In the genomic region with DNA sequence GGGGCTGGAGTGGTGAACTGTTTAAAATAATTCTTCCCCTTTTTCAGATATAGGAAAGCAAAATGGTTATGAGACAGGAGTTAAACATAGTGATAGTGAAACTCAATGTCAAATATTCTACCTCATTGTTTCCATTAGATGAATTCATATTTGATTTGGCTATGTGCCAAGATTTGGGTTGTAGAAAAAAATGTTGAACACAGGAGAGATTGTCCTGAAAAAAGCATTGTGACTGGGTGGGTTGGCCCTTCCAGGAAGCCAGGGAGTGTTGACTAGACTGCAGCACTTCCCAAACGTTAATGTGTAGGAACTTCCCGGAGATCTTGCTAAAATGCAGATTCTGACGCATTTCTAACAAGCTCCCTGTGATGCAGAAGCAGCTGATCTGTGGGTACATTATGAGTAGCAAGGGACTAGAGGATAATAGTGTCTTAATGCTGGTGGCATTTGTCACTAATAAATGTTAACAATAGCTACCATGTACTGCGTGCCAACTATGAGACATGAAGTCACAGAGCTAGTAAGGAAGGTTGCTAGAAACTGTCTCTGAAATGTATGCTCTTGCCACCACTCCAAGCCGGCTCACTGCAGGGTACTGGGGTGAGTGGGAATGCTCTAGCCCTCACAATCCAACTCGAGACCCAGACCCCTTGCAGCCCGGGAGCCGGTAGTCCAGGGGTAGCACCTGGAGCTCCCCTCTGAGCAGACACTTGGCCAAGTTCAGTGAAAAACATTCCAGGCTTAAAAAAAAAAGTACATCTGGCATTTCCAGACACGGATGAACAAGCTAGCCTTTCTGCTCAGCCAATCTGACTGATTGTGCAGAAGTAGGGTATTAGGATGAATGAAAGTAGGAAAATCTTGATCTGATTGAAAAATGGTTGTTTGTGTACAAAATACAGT, we compare ENCODE assay signal across 8 cellular contexts.
A peak's percentile ranks its signal among the peaks of the same experiment; 100 is the strongest.
DNase-seq lines count a peak whose midpoint lies in the region; TF ChIP-seq lines count a peak whose summit lies in the region.

No MANE protein-coding gene starts in this region.

- H3K9me3 Mint-ChIP-seq in chondrocyte (ENCODE audit: low read depth) (no peaks in the 10 kb centered on the region), endothelial cell (ENCODE audit: unreplicated experiment) (no peaks in the 10 kb centered on the region)

- TF ChIP-seq CTCF in chondrocyte (IDR thresholded peaks at IDR 0.05) (no peak), sigmoid colon (IDR thresholded peaks at IDR 0.05) (no peak), vagina (IDR thresholded peaks at IDR 0.05) (no peak), endothelial cell (IDR thresholded peaks at IDR 0.05; ENCODE audit: unreplicated experiment) (no peak)

- WGBS in sigmoid colon, 2 donors = 30 to 64% methylated on average over 9 of the region's 9 CpGs

- no peak overlapping the region for H3K4me3 Mint-ChIP-seq in chondrocyte (ENCODE audit: unreplicated experiment)
- no peak overlapping the region for H3K4me3 Mint-ChIP-seq in endothelial cell (ENCODE audit: unreplicated experiment)

- peaks cover 26% of the 10 kb centered on the region for H3K4me1 Mint-ChIP-seq in chondrocyte (ENCODE audit: low read depth)
- peaks cover 5% of the 10 kb centered on the region for H3K4me1 Mint-ChIP-seq in endothelial cell (ENCODE audit: unreplicated experiment)

- peak overlapping the region; percentile 76 for H3K27ac Mint-ChIP-seq in chondrocyte (ENCODE audit: unreplicated experiment)
- no peak overlapping the region for H3K27ac Mint-ChIP-seq in endothelial cell (ENCODE audit: unreplicated experiment)

- no peaks in the 10 kb centered on the region for H3K27me3 ChIP-seq in sigmoid colon
- H3K27me3 ChIP-seq in vagina = no peaks in the 10 kb centered on the region

- no peaks in the 10 kb centered on the region for H3K9me3 ChIP-seq in sigmoid colon
- no peaks in the 10 kb centered on the region for H3K9me3 ChIP-seq in vagina

- no peak overlapping the region for H3K27ac ChIP-seq in sigmoid colon
- H3K27ac ChIP-seq in vagina = no peak overlapping the region

- H3K36me3 ChIP-seq in sigmoid colon = no peaks in the 10 kb centered on the region
- no peaks in the 10 kb centered on the region for H3K36me3 ChIP-seq in vagina

- H3K4me1 ChIP-seq in sigmoid colon = peaks cover 0 to 15% (median 10%) of the 10 kb centered on the region in 4 donors
- H3K4me1 ChIP-seq in vagina = peaks cover 4% of the 10 kb centered on the region

- TF ChIP-seq POLR2A in sigmoid colon (IDR thresholded peaks at IDR 0.05) (no peak), vagina (IDR thresholded peaks at IDR 0.05) (no peak)

- H3K27me3 Mint-ChIP-seq in chondrocyte (ENCODE audit: low read depth) (no peaks in the 10 kb centered on the region), endothelial cell (ENCODE audit: unreplicated experiment) (no peaks in the 10 kb centered on the region)

- intact Hi-C loops in sigmoid colon (cut with DNase I) = no loop called here
- intact Hi-C loops in vagina (cut with DNase I) = no loop called here

- H3K4me3 ChIP-seq in sigmoid colon = no peak overlapping the region
- no peak overlapping the region for H3K4me3 ChIP-seq in vagina

- DNase-seq in DMS153 (lab: John Stamatoyannopoulos, UW) (peak; percentile 41), NCI-H2029 treated with DMSO at 0.1 percent for 48 hours (lab: John Stamatoyannopoulos, UW) (peak; percentile 32), chondrocyte (ENCODE audit: low spot score) (no peak), midbrain (lab: John Stamatoyannopoulos, UW) (peak; percentile 15), sigmoid colon (no peak), NK-92 (lab: John Stamatoyannopoulos, UW; ENCODE audit: unreplicated experiment) (no peak), vagina (ENCODE audit: extremely low spot score in 2 of 2) (no peak), endothelial cell (ENCODE audit: low spot score) (no peak)

- H3K36me3 Mint-ChIP-seq in chondrocyte (ENCODE audit: low read depth) = no peaks in the 10 kb centered on the region
- no peaks in the 10 kb centered on the region for H3K36me3 Mint-ChIP-seq in endothelial cell (ENCODE audit: low read depth, unreplicated experiment)

- TF ChIP-seq EP300 in sigmoid colon (IDR thresholded peaks at IDR 0.05) = peak in 1 of 4 donors; percentile 38

Comparison
In these comparisons a context has a peak if more than half of its experiments do, and no peak if none do; other contexts are left out.
1. DNase-seq: peak in DMS153 (single experiment), NCI-H2029 treated with DMSO at 0.1 percent for 48 hours (single experiment) and midbrain (single experiment); none in chondrocyte (single experiment), sigmoid colon (single experiment), NK-92 (single experiment), vagina (0 of 2) and endothelial cell (single experiment).